ENCODE assay signal across 1 cellular context in genomic region chr3:149572796-149573414, GRCh38.
TF ChIP-seq lines count a peak whose summit lies in the region.

No MANE protein-coding gene starts in this region.

TF ChIP-seq in IMR-90, 13 proteins besides CTCF, POLR2A, EP300 and RAD21 (continued from another document):
- TF ChIP-seq RCOR1 (IDR thresholded peaks at IDR 0.05; ENCODE audit: insufficient replicate concordance, low read length), result no peak
- TF ChIP-seq, protein P1, sequence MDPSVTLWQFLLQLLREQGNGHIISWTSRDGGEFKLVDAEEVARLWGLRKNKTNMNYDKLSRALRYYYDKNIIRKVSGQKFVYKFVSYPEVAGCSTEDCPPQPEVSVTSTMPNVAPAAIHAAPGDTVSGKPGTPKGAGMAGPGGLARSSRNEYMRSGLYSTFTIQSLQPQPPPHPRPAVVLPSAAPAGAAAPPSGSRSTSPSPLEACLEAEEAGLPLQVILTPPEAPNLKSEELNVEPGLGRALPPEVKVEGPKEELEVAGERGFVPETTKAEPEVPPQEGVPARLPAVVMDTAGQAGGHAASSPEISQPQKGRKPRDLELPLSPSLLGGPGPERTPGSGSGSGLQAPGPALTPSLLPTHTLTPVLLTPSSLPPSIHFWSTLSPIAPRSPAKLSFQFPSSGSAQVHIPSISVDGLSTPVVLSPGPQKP (IDR thresholded peaks at IDR 0.05; ENCODE audit: borderline replicate concordance, low read depth, low read length), result no peak
- TF ChIP-seq FOS (IDR thresholded peaks at IDR 0.05; ENCODE audit: low read depth, low read length), result peak; percentile 84
- TF ChIP-seq USF2 (IDR thresholded peaks at IDR 0.05; ENCODE audit: low read depth, low read length), result no peak
- TF ChIP-seq CEBPB (IDR thresholded peaks at IDR 0.05; ENCODE audit: low read depth, low read length), result no peak
- TF ChIP-seq BHLHE40 (IDR thresholded peaks at IDR 0.05; ENCODE audit: low read depth, low read length), result no peak; the same call in 1 of the 2 replicates
- no peak for TF ChIP-seq MXI1 (IDR thresholded peaks at IDR 0.05; ENCODE audit: borderline replicate concordance, low read depth, low read length)
